In genomic region chr5:53302524-53302923, GRCh38 we compare ENCODE assay signal across 21 cellular contexts.
DNase-seq lines count a peak whose midpoint lies in the region; ATAC-seq, FAIRE-seq and TF ChIP-seq lines count a peak whose summit lies in the region.
"Had no signal": no experiment of that assay in that cellular context is flagged by ENCODE, and none has a peak within 500 bp of the region (broad histone marks: within the 10 kb centered on the region; RNA-seq: fewer than 3 reads in every experiment).

No MANE protein-coding gene starts in this region.

- H3K9ac ChIP-seq in kidney (ENCODE audit: low read length in 2 of 2): no peak overlapping the region

- TF ChIP-seq CTCF in left ventricle myocardium inferior (IDR thresholded peaks at IDR 0.05; ENCODE audit: borderline replicate concordance) (no peak), fibroblast of pulmonary artery (IDR thresholded peaks at IDR 0.05; ENCODE audit: low read length, missing control alignments) (no peak), tibial artery (IDR thresholded peaks at IDR 0.05) (no peak), type B pancreatic cell (conservative IDR thresholded peaks at IDR 0.05) (no peak), kidney (IDR thresholded peaks at IDR 0.05; ENCODE audit: borderline replicate concordance, extremely low read depth, insufficient read depth) (no peak)

- ATAC-seq in left ventricle myocardium superior (peak; percentile 45), SK-N-SH treated with all-trans-retinoic acid at 6 μM for 48 hours (peak; percentile 37; the same call in 2 of the 3 replicates), HG03280 (IDR thresholded peaks at IDR 0.05; ENCODE audit: unreplicated experiment) (no peak)
- ATAC-seq: K562, left colon had no signal

- H3K4me1 ChIP-seq in left ventricle myocardium inferior (no peaks in the 10 kb centered on the region), tibial artery (peaks cover 0 to 35% (median 4%) of the 10 kb centered on the region in 4 donors), kidney (ENCODE audit: control insufficient read depth in 1 of 2, insufficient read depth in 1 of 2, low read depth in 1 of 2, low read length in 2 of 2) (no peaks in the 10 kb centered on the region)

- no peaks in the 10 kb centered on the region for H3K4me1 Mint-ChIP-seq in type B pancreatic cell (ENCODE audit: unreplicated experiment)

- no peak overlapping the region for H3K4me3 Mint-ChIP-seq in type B pancreatic cell
- H3K4me3 Mint-ChIP-seq: activated CD4-positive, alpha-beta T cell treated with anti-CD3 and anti-CD28 coated beads, Interleukin-2, amount 10 ng/mL, durations not matched to agents 7 days and 5 days; activated T-cell treated with anti-CD3 and anti-CD28 coated beads, Interleukin-2, amount 50 U/mL, for 4 hours; stimulated activated naive CD8-positive, alpha-beta T cell treated with anti-CD3 and anti-CD28 coated beads, Interleukin-15, Interleukin-2, amounts not matched to agents 100 ng/mL and 50 ng/mL, for 24 hours; T-helper 2 cell treated with Interferon-gamma antibody and Interleukin-4, amounts not matched to agents 5 μg/mL and 100 μg/mL, for 36 hours had no signal

- no peak overlapping the region for H3K4me3 ChIP-seq in left ventricle myocardium inferior
- no peak overlapping the region for H3K4me3 ChIP-seq in fibroblast of pulmonary artery (replicated peaks; ENCODE audit: low read depth, low read length)
- H3K4me3 ChIP-seq in tibial artery: no peak overlapping the region
- no peak overlapping the region for H3K4me3 ChIP-seq in kidney (ENCODE audit: low read length in 2 of 2)
- H3K4me3 ChIP-seq: K562 had no signal

- no peaks in the 10 kb centered on the region for H3K36me3 Mint-ChIP-seq in type B pancreatic cell

- H3K9me3 Mint-ChIP-seq in type B pancreatic cell: no peaks in the 10 kb centered on the region
- H3K9me3 Mint-ChIP-seq: activated CD4-positive, alpha-beta T cell treated with anti-CD3 and anti-CD28 coated beads, Interleukin-2, amount 10 ng/mL, durations not matched to agents 7 days and 5 days had no signal

- no peak for DNase-seq in left ventricle myocardium superior
- no peak for DNase-seq in left ventricle myocardium inferior
- DNase-seq in fibroblast of pulmonary artery (ENCODE audit: low read depth): peak; percentile 42
- no peak for DNase-seq in tibial artery
- no peak for DNase-seq in type B pancreatic cell (ENCODE audit: extremely low spot score, unreplicated experiment)
- DNase-seq in kidney: no peak
- DNase-seq: activated CD4-positive, alpha-beta T cell treated with anti-CD3 and anti-CD28 coated beads, Interleukin-2, amount 10 ng/mL, durations not matched to agents 7 days and 5 days; activated T-cell treated with anti-CD3 and anti-CD28 coated beads, Interleukin-2, amount 50 U/mL, for 4 hours; hypothalamus; left colon; NCI-H1105; posterior cingulate gyrus had no signal

- no peaks in the 10 kb centered on the region for H3K36me3 ChIP-seq in left ventricle myocardium inferior
- H3K36me3 ChIP-seq in tibial artery: no peaks in the 10 kb centered on the region
- H3K36me3 ChIP-seq in kidney (ENCODE audit: control insufficient read depth in 1 of 2, insufficient read depth in 2 of 2, low read length in 2 of 2): no peaks in the 10 kb centered on the region

- H3K9me3 ChIP-seq in left ventricle myocardium inferior (replicated peaks) (peaks cover 19% of the 10 kb centered on the region), tibial artery (no peaks in the 10 kb centered on the region), kidney (ENCODE audit: control insufficient read depth in 1 of 2, low read length in 2 of 2) (no peaks in the 10 kb centered on the region)

- no peak overlapping the region for H3K27ac ChIP-seq in left ventricle myocardium inferior (replicated peaks)
- H3K27ac ChIP-seq in tibial artery: peak overlapping the region; percentile 7 to 44
- no peak overlapping the region for H3K27ac ChIP-seq in kidney (ENCODE audit: low read depth in 2 of 2, low read length in 2 of 2)

- H3K27ac Mint-ChIP-seq in type B pancreatic cell: no peak overlapping the region
- H3K27ac Mint-ChIP-seq: activated CD4-positive, alpha-beta T cell treated with anti-CD3 and anti-CD28 coated beads, Interleukin-2, amount 10 ng/mL, durations not matched to agents 7 days and 5 days; T-helper 2 cell treated with Interferon-gamma antibody and Interleukin-4, amounts not matched to agents 5 μg/mL and 100 μg/mL, for 36 hours had no signal

- no peaks in the 10 kb centered on the region for H3K27me3 Mint-ChIP-seq in type B pancreatic cell
- H3K27me3 Mint-ChIP-seq: activated CD4-positive, alpha-beta T cell treated with anti-CD3 and anti-CD28 coated beads, Interleukin-2, amount 10 ng/mL, durations not matched to agents 7 days and 5 days; stimulated activated naive CD8-positive, alpha-beta T cell treated with anti-CD3 and anti-CD28 coated beads, Interleukin-15, Interleukin-2, amounts not matched to agents 100 ng/mL and 50 ng/mL, for 24 hours had no signal

- intact Hi-C loops in left ventricle myocardium superior (cut with micrococcal nuclease): no loop called here
- intact Hi-C loops in left ventricle myocardium inferior (cut with micrococcal nuclease): no loop called here
- intact Hi-C loops in tibial artery (cut with DNase I; ENCODE audit: low total_unique reads): no loop called here
- intact Hi-C loops in kidney (cut with DNase I): no loop called here

- H3K27me3 ChIP-seq in left ventricle myocardium inferior (ENCODE audit: low read depth): no peaks in the 10 kb centered on the region
- H3K27me3 ChIP-seq in tibial artery: no peaks in the 10 kb centered on the region

- FAIRE-seq in kidney (lab: Jason Lieb, UNC): no peak
- FAIRE-seq: colon, D721Med, endothelial cell of umbilical vein, GM19239, K562 had no signal

TF ChIP-seq in SK-N-SH treated with all-trans-retinoic acid at 6 μM for 48 hours, 23 proteins besides CTCF, POLR2A, EP300 and RAD21:
- TF ChIP-seq CSDC2 (CRISPR knock-in tag; IDR thresholded peaks at IDR 0.05) (no peak), ZNF565 (CRISPR knock-in tag; conservative IDR thresholded peaks at IDR 0.05; ENCODE audit: low read depth) (no peak), ZNF8 (CRISPR knock-in tag; IDR thresholded peaks at IDR 0.05) (no peak), ZNF70 (CRISPR knock-in tag; IDR thresholded peaks at IDR 0.05) (no peak), ZFP30 (CRISPR knock-in tag; IDR thresholded peaks at IDR 0.05) (no peak), PPARA (CRISPR knock-in tag; IDR thresholded peaks at IDR 0.05; ENCODE audit: borderline replicate concordance) (no peak), ARNTL (CRISPR knock-in tag; IDR thresholded peaks at IDR 0.05; ENCODE audit: borderline replicate concordance, low read depth) (no peak), ZFP3 (CRISPR knock-in tag; IDR thresholded peaks at IDR 0.05) (no peak), OSR1 (CRISPR knock-in tag; IDR thresholded peaks at IDR 0.05) (no peak), CSRNP3 (CRISPR knock-in tag; IDR thresholded peaks at IDR 0.05) (no peak), TOX (CRISPR knock-in tag; IDR thresholded peaks at IDR 0.05; ENCODE audit: borderline replicate concordance) (no peak), CREB5 (CRISPR knock-in tag; IDR thresholded peaks at IDR 0.05; ENCODE audit: low read depth) (no peak), ESRRG (CRISPR knock-in tag; IDR thresholded peaks at IDR 0.05) (no peak)

Comparison
In these comparisons a context has a peak if more than half of its experiments do, and no peak if none do; other contexts are left out.
1. H3K27ac ChIP-seq: peak in tibial artery (2 of 2); none in left ventricle myocardium inferior (single experiment) and kidney (0 of 2).